In genomic region chr3:15345608-15346137, GRCh38 we compare ENCODE assay signal across 10 cellular contexts.
DNase-seq lines count a peak whose midpoint lies in the region; ATAC-seq, FAIRE-seq and TF ChIP-seq lines count a peak whose summit lies in the region.
"Had no signal": no experiment of that assay in that cellular context is flagged by ENCODE, and none has a peak within 500 bp of the region (broad histone marks: within the 10 kb centered on the region; RNA-seq: fewer than 3 reads in every experiment).

No MANE protein-coding gene starts in this region.

- intact Hi-C loops in tibial artery (cut with DNase I; ENCODE audit: low total_unique reads): no loop called here

- FAIRE-seq in HTR-8/SVneo (lab: Jason Lieb, UNC): no peak

- no peak for TF ChIP-seq POLR2A in erythroblast (IDR thresholded peaks at IDR 0.05; ENCODE audit: low read length)

- no peaks in the 10 kb centered on the region for H3K36me3 ChIP-seq in BLaER1 treated with 17β-estradiol and CSF1 and Interleukin-3, amounts not matched to agents 10 nM and 100 nM
- no peaks in the 10 kb centered on the region for H3K36me3 ChIP-seq in tibial artery

- H3K4me2 ChIP-seq in BLaER1 treated with 17β-estradiol and CSF1 and Interleukin-3, amounts not matched to agents 10 nM and 100 nM: peak overlapping the region in 8 of 11 experiments; percentile 5 to 63 (median 46); a peak in 14 of 22 replicates

- peak overlapping the region in 2 of 11 experiments; percentile 15 to 22; a peak in 2 of 22 replicates for H3K27ac ChIP-seq in BLaER1 treated with 17β-estradiol and CSF1 and Interleukin-3, amounts not matched to agents 10 nM and 100 nM
- no peak overlapping the region for H3K27ac ChIP-seq in tibial artery
- H3K27ac ChIP-seq: coronary artery had no signal

- H4K20me1 ChIP-seq in BLaER1 treated with 17β-estradiol and CSF1 and Interleukin-3, amounts not matched to agents 10 nM and 100 nM: no peaks in the 10 kb centered on the region

- no peak overlapping the region for H3K4me3 ChIP-seq in BLaER1 treated with 17β-estradiol and CSF1 and Interleukin-3, amounts not matched to agents 10 nM and 100 nM
- H3K4me3 ChIP-seq in tibial artery: no peak overlapping the region
- H3K4me3 ChIP-seq: coronary artery had no signal

- H3K9ac ChIP-seq in BLaER1 treated with 17β-estradiol and CSF1 and Interleukin-3, amounts not matched to agents 10 nM and 100 nM: no peak overlapping the region

- no peak for TF ChIP-seq CTCF in tibial artery (IDR thresholded peaks at IDR 0.05)

- ATAC-seq in GM18909 (IDR thresholded peaks at IDR 0.05; ENCODE audit: poor library complexity, unreplicated experiment) (peak; percentile 94), HG02870 (IDR thresholded peaks at IDR 0.05; ENCODE audit: unreplicated experiment) (peak; percentile 94)

- peaks cover 0 to 48% (median 9%) of the 10 kb centered on the region in 10 experiments; a peak in 13 of 20 replicates for H3K4me1 ChIP-seq in BLaER1 treated with 17β-estradiol and CSF1 and Interleukin-3, amounts not matched to agents 10 nM and 100 nM
- H3K4me1 ChIP-seq in tibial artery: no peaks in the 10 kb centered on the region

- peaks cover 0 to 16% (median 9%) of the 10 kb centered on the region in 11 experiments; a peak in 14 of 22 replicates for H3K9me3 ChIP-seq in BLaER1 treated with 17β-estradiol and CSF1 and Interleukin-3, amounts not matched to agents 10 nM and 100 nM (replicated peaks in 1 of 11)
- peaks cover 0 to 4% (median 0%) of the 10 kb centered on the region in 3 donors for H3K9me3 ChIP-seq in tibial artery

- DNase-seq in NOMO-1 treated with DMSO at 0.1 percent for 48 hours (lab: John Stamatoyannopoulos, UW; ENCODE audit: unreplicated experiment): peak; percentile 87
- no peak for DNase-seq in erythroblast (lab: John Stamatoyannopoulos, UW)
- DNase-seq in AG08395 (ENCODE audit: low spot score): no peak
- DNase-seq in tibial artery: no peak
- no peak for DNase-seq in HTR-8/SVneo (ENCODE audit: insufficient read length, low spot score)
- DNase-seq: Caco-2 had no signal

- no peaks in the 10 kb centered on the region for H3K27me3 ChIP-seq in BLaER1 treated with 17β-estradiol and CSF1 and Interleukin-3, amounts not matched to agents 10 nM and 100 nM
- no peaks in the 10 kb centered on the region for H3K27me3 ChIP-seq in tibial artery
